24 cellular contexts compared by ENCODE assay signal in genomic region chr13:23731709-23732108, GRCh38.
DNase-seq lines count a peak whose midpoint lies in the region; ATAC-seq, FAIRE-seq and TF ChIP-seq lines count a peak whose summit lies in the region.
"Had no signal": no experiment of that assay in that cellular context is flagged by ENCODE, and none has a peak within 500 bp of the region (broad histone marks: within the 10 kb centered on the region; RNA-seq: fewer than 3 reads in every experiment).

No MANE protein-coding gene starts in this region.

- no peak overlapping the region for H4K8ac ChIP-seq in IMR-90 (ENCODE audit: low read depth in 2 of 2, low read length in 2 of 2)

- RAD21 ChIA-PET in GM12878 (lab: Charles Lee; ENCODE audit: unreplicated experiment), result no interaction called here

- H3K9ac ChIP-seq in SK-N-SH (no peak overlapping the region), IMR-90 (ENCODE audit: low read depth, low read length) (no peak overlapping the region), GM12878 (ENCODE audit: control insufficient read depth, insufficient read depth, low read length) (no peak overlapping the region), neural progenitor cell (no peak overlapping the region)
- H3K9ac ChIP-seq: BLaER1 treated with 17β-estradiol and CSF1 and Interleukin-3, amounts not matched to agents 10 nM and 100 nM had no signal

- H3K79me1 ChIP-seq in IMR-90 (ENCODE audit: low read depth in 1 of 2, low read length in 2 of 2), result no peaks in the 10 kb centered on the region

- 0 out of 2 replicates have a peak overlapping the region, but pooled peaks have one; percentile 27 for H2AK5ac ChIP-seq in IMR-90 (ENCODE audit: low read depth, low read length)

- no peak overlapping the region for H3K4ac ChIP-seq in IMR-90 (ENCODE audit: low read depth, low read length)

- CTCF ChIA-PET in SK-N-SH (lab: Yijun Ruan, JAX) (interaction anchor here (1.3 kb wide), 1 partner anchor 10 kb away, joined by 5 read pairs; no protein-coding TSS in a partner anchor), IMR-90 (lab: Yijun Ruan, JAX) (no interaction called here), GM12878 (lab: Yijun Ruan, JAX) (no interaction called here), Calu3 (lab: Charles Lee) (no interaction called here)

- H3K27ac Mint-ChIP-seq in stimulated activated effector memory CD8-positive, alpha-beta T cell treated with anti-CD3 and anti-CD28 coated beads, Interleukin-12 subunit alpha, Interleukin-12 subunit beta, amount 100 ng/mL, for 72 hours, result no peak overlapping the region
- no peak overlapping the region for H3K27ac Mint-ChIP-seq in Calu3 (ENCODE audit: unreplicated experiment)
- H3K27ac Mint-ChIP-seq in neural progenitor cell, result no peak overlapping the region
- H3K27ac Mint-ChIP-seq: CD14-positive monocyte; CD4-positive, alpha-beta T cell; HFFc6 had no signal

- H3K79me2 ChIP-seq in SK-N-SH (ENCODE audit: insufficient read depth) (no peaks in the 10 kb centered on the region), GM12878 (ENCODE audit: control insufficient read depth, insufficient read depth, low read length) (no peaks in the 10 kb centered on the region), neural progenitor cell (ENCODE audit: low read depth) (no peaks in the 10 kb centered on the region)

- H4K5ac ChIP-seq in IMR-90 (ENCODE audit: low read depth, low read length), result no peak overlapping the region

- H4K20me1 ChIP-seq in SK-N-SH (ENCODE audit: insufficient read depth), result no peaks in the 10 kb centered on the region
- no peaks in the 10 kb centered on the region for H4K20me1 ChIP-seq in IMR-90 (ENCODE audit: insufficient read depth, low read length)
- H4K20me1 ChIP-seq in GM12878 (ENCODE audit: control insufficient read depth, insufficient read depth), result no peaks in the 10 kb centered on the region
- no peaks in the 10 kb centered on the region for H4K20me1 ChIP-seq in neural progenitor cell (ENCODE audit: low read depth)
- H4K20me1 ChIP-seq: BLaER1 treated with 17β-estradiol and CSF1 and Interleukin-3, amounts not matched to agents 10 nM and 100 nM had no signal

- no peak overlapping the region for H2BK5ac ChIP-seq in IMR-90 (ENCODE audit: low read depth, low read length, poor library complexity, severe bottlenecking)

- 0 out of 2 replicates have a peak, but pooled peaks cover 3% of the 10 kb centered on the region for H3K9me1 ChIP-seq in IMR-90 (ENCODE audit: insufficient read depth, low read length)

- H3K36me3 Mint-ChIP-seq in stimulated activated effector memory CD8-positive, alpha-beta T cell treated with anti-CD3 and anti-CD28 coated beads, Interleukin-12 subunit alpha, Interleukin-12 subunit beta, amount 100 ng/mL, for 72 hours, result peaks cover 6% of the 10 kb centered on the region
- H3K36me3 Mint-ChIP-seq in Calu3 (ENCODE audit: insufficient read depth, unreplicated experiment), result no peaks in the 10 kb centered on the region
- H3K36me3 Mint-ChIP-seq in neural progenitor cell, result no peaks in the 10 kb centered on the region

- no peaks in the 10 kb centered on the region for H3K9me3 Mint-ChIP-seq in stimulated activated effector memory CD8-positive, alpha-beta T cell treated with anti-CD3 and anti-CD28 coated beads, Interleukin-12 subunit alpha, Interleukin-12 subunit beta, amount 100 ng/mL, for 72 hours
- H3K9me3 Mint-ChIP-seq in Calu3 (ENCODE audit: low read depth, unreplicated experiment) (no peaks in the 10 kb centered on the region), neural progenitor cell (no peaks in the 10 kb centered on the region)
- H3K9me3 Mint-ChIP-seq: CD4-positive, alpha-beta T cell; HFFc6 had no signal

- no peaks in the 10 kb centered on the region for H3K4me1 Mint-ChIP-seq in stimulated activated effector memory CD8-positive, alpha-beta T cell treated with anti-CD3 and anti-CD28 coated beads, Interleukin-12 subunit alpha, Interleukin-12 subunit beta, amount 100 ng/mL, for 72 hours
- H3K4me1 Mint-ChIP-seq in Calu3 (ENCODE audit: low read depth, unreplicated experiment) (no peaks in the 10 kb centered on the region), neural progenitor cell (peaks cover 7% of the 10 kb centered on the region)
- H3K4me1 Mint-ChIP-seq: CD14-positive monocyte had no signal

- WGBS in SK-N-SH (ENCODE audit: low lambda C conversion rate), result 94% methylated on average over 3 of the region's 3 CpGs
- no CpG with 5 or more reads among the region's 3 CpGs for WGBS in IMR-90 (ENCODE audit: extremely low coverage in 2 of 2, insufficient read length in 1 of 2), 2 experiments
- 100% methylated on average over 3 of the region's 3 CpGs for WGBS in GM12878 (ENCODE audit: insufficient coverage, insufficient replicate concordance, low lambda C conversion rate, missing lambda C conversion rate)

- no peak overlapping the region for H3K18ac ChIP-seq in IMR-90 (ENCODE audit: low read depth, low read length)

- no peak overlapping the region for H3K23ac ChIP-seq in IMR-90 (ENCODE audit: low read depth, low read length)

- no peak overlapping the region for H3K4me3 Mint-ChIP-seq in stimulated activated effector memory CD8-positive, alpha-beta T cell treated with anti-CD3 and anti-CD28 coated beads, Interleukin-12 subunit alpha, Interleukin-12 subunit beta, amount 100 ng/mL, for 72 hours
- H3K4me3 Mint-ChIP-seq in Calu3 (ENCODE audit: low read depth, unreplicated experiment), result no peak overlapping the region
- no peak overlapping the region for H3K4me3 Mint-ChIP-seq in neural progenitor cell
- H3K4me3 Mint-ChIP-seq: CD14-positive monocyte; CD4-positive, alpha-beta T cell; HFFc6 had no signal

- no peak for TF ChIP-seq RAD21 in SK-N-SH (IDR thresholded peaks at IDR 0.05; ENCODE audit: low read length)
- no peak for TF ChIP-seq RAD21 in IMR-90 (IDR thresholded peaks at IDR 0.05; ENCODE audit: low read length)
- no peak for TF ChIP-seq RAD21 in GM12878 (IDR thresholded peaks at IDR 0.05; ENCODE audit: insufficient read depth, low read depth, low read length)

- no peak overlapping the region for H3K27ac ChIP-seq in SK-N-SH (ENCODE audit: low read depth in 2 of 2, low read length in 1 of 2)
- no peak overlapping the region for H3K27ac ChIP-seq in IMR-90 (ENCODE audit: insufficient read depth, low read length)
- H3K27ac ChIP-seq in GM12878 (ENCODE audit: control insufficient read depth, insufficient read depth), result no peak overlapping the region
- no peak overlapping the region for H3K27ac ChIP-seq in neural progenitor cell
- H3K27ac ChIP-seq: 22Rv1; BLaER1 treated with 17β-estradiol and CSF1 and Interleukin-3, amounts not matched to agents 10 nM and 100 nM had no signal

- no peak overlapping the region for H3K4me2 ChIP-seq in SK-N-SH
- H3K4me2 ChIP-seq in IMR-90 (ENCODE audit: low read depth, low read length), result no peak overlapping the region
- no peak overlapping the region for H3K4me2 ChIP-seq in GM12878 (ENCODE audit: control insufficient read depth, insufficient read depth)
- H3K4me2 ChIP-seq in neural progenitor cell, result no peak overlapping the region
- H3K4me2 ChIP-seq: BLaER1 treated with 17β-estradiol and CSF1 and Interleukin-3, amounts not matched to agents 10 nM and 100 nM had no signal

- H4K91ac ChIP-seq in IMR-90 (ENCODE audit: insufficient read depth, low read depth, low read length), result no peak overlapping the region

- POLR2A ChIA-PET in SK-N-SH (lab: Yijun Ruan, JAX) (no interaction called here), IMR-90 (lab: Charles Lee; ENCODE audit: unreplicated experiment) (interaction anchor here (0.6 kb wide), 2 partner anchors 21 to 288 kb away, joined by 3 read pairs; no protein-coding TSS in a partner anchor), GM12878 (lab: Charles Lee) (interaction anchor here (0.6 kb wide), 1 partner anchor 120 kb away, joined by 5 read pairs; no protein-coding TSS in a partner anchor)

- H2AK9ac ChIP-seq in IMR-90 (replicated peaks; ENCODE audit: low read depth, low read length, poor library complexity), result no peak overlapping the region

- H2AFZ ChIP-seq in SK-N-SH (ENCODE audit: low read depth) (no peak overlapping the region), IMR-90 (replicated peaks; ENCODE audit: low read length, poor library complexity) (no peak overlapping the region), GM12878 (ENCODE audit: control insufficient read depth, low read depth, low read length) (no peak overlapping the region), neural progenitor cell (replicated peaks) (no peak overlapping the region)

- H3K14ac ChIP-seq in IMR-90 (replicated peaks; ENCODE audit: low read depth, low read length), result no peak overlapping the region

- no peak overlapping the region for H2BK120ac ChIP-seq in IMR-90 (ENCODE audit: low read depth, low read length)

- no peak overlapping the region for H2BK15ac ChIP-seq in IMR-90 (ENCODE audit: low read depth, low read length)

- dilution Hi-C loops in IMR-90 (cut with HindIII; ENCODE audit: low sequenced_read_pairs, unreplicated experiment), result no loop called here

- no peaks in the 10 kb centered on the region for H3K36me3 ChIP-seq in SK-N-SH (replicated peaks in 1 of 2; ENCODE audit: control insufficient read depth in 1 of 2, insufficient read depth in 2 of 2, low read length in 1 of 2)
- H3K36me3 ChIP-seq in IMR-90 (ENCODE audit: control insufficient read depth, insufficient read depth, low read length), result peaks cover 5% of the 10 kb centered on the region; the same call in 1 of the 2 replicates
- peaks cover 0 to 5% of the 10 kb centered on the region in 2 experiments; a peak in 1 of 4 replicates for H3K36me3 ChIP-seq in GM12878 (ENCODE audit: control insufficient read depth in 2 of 2, insufficient read depth in 2 of 2, low read length in 1 of 2)
- H3K36me3 ChIP-seq in neural progenitor cell, result no peaks in the 10 kb centered on the region
- H3K36me3 ChIP-seq: BE2C had no signal

- no peak for ATAC-seq in SK-N-SH treated with all-trans-retinoic acid at 6 μM for 48 hours
- ATAC-seq in IMR-90 (ENCODE audit: low read depth), result no peak
- no peak for ATAC-seq in GM12878
- peak; percentile 58 for ATAC-seq in stimulated activated effector memory CD8-positive, alpha-beta T cell treated with anti-CD3 and anti-CD28 coated beads, Interleukin-12 subunit alpha, Interleukin-12 subunit beta, amount 100 ng/mL, for 72 hours
- ATAC-seq: HCT116 had no signal

- H2BK20ac ChIP-seq in IMR-90 (ENCODE audit: low read depth, low read length), result no peak overlapping the region

- DNase-seq in SK-N-SH, result no peak
- no peak for DNase-seq in IMR-90
- DNase-seq in GM12878 (ENCODE audit: low read depth, low spot score), result no peak
- DNase-seq in stimulated activated effector memory CD8-positive, alpha-beta T cell treated with anti-CD3 and anti-CD28 coated beads, Interleukin-12 subunit alpha, Interleukin-12 subunit beta, amount 100 ng/mL, for 72 hours (ENCODE audit: low spot score in 2 of 2), result no peak
- no peak for DNase-seq in Calu3
- no peak for DNase-seq in neural progenitor cell (ENCODE audit: low spot score)
- no peak for DNase-seq in mucosa of gallbladder (ENCODE audit: low spot score)
- DNase-seq: AML-193; BE2C; CD4-positive, alpha-beta T cell; COR-L47; DMS153; DND-41; GDM1; H7; HFFc6 had no signal

- intact Hi-C loops in IMR-90 (cut with micrococcal nuclease), result no loop called here
- intact Hi-C loops in GM12878 (cut with micrococcal nuclease; ENCODE audit: unreplicated experiment), result no loop called here
- intact Hi-C loops in Calu3 (cut with micrococcal nuclease; ENCODE audit: unreplicated experiment), result no loop called here

- H3K27me3 Mint-ChIP-seq in Calu3 (ENCODE audit: unreplicated experiment), result no peaks in the 10 kb centered on the region
- H3K27me3 Mint-ChIP-seq in neural progenitor cell (ENCODE audit: insufficient read depth, low read depth), result no peaks in the 10 kb centered on the region
- H3K27me3 Mint-ChIP-seq: CD4-positive, alpha-beta T cell had no signal

- no peak overlapping the region for H3K4me3 ChIP-seq in SK-N-SH (ENCODE audit: low read depth in 2 of 2, low read length in 1 of 2)
- H3K4me3 ChIP-seq in IMR-90 (ENCODE audit: insufficient read depth, low read depth, low read length), result no peak overlapping the region
- H3K4me3 ChIP-seq in GM12878, result no peak overlapping the region
- no peak overlapping the region for H3K4me3 ChIP-seq in neural progenitor cell
- H3K4me3 ChIP-seq: BLaER1 treated with 17β-estradiol and CSF1 and Interleukin-3, amounts not matched to agents 10 nM and 100 nM had no signal

- H3K9me3 ChIP-seq in SK-N-SH (no peaks in the 10 kb centered on the region), IMR-90 (ENCODE audit: control insufficient read depth, insufficient read depth, low read length) (no peaks in the 10 kb centered on the region), GM12878 (replicated peaks; ENCODE audit: control insufficient read depth, insufficient read depth, low read length) (no peaks in the 10 kb centered on the region), neural progenitor cell (ENCODE audit: low read depth) (no peaks in the 10 kb centered on the region)
- H3K9me3 ChIP-seq: BE2C; BLaER1 treated with 17β-estradiol and CSF1 and Interleukin-3, amounts not matched to agents 10 nM and 100 nM had no signal

- FAIRE-seq in GM12878 (lab: Jason Lieb, UNC), result no peak
- FAIRE-seq: A204.1, GM18507, H1 had no signal

- no peaks in the 10 kb centered on the region for H3K9me2 ChIP-seq in SK-N-SH

- SMC1A ChIA-PET in GM12878 (lab: Charles Lee; ENCODE audit: uncharacterized antibody, unreplicated experiment), result no interaction called here

- TF ChIP-seq POLR2A in IMR-90 (IDR thresholded peaks at IDR 0.05; ENCODE audit: low read depth, low read length) (no peak), GM12878 (IDR thresholded peaks at IDR 0.05; ENCODE audit: low read depth, low read length) (no peak)

- H3F3A ChIP-seq in SK-N-SH (replicated peaks; ENCODE audit: insufficient read depth), result no peaks in the 10 kb centered on the region
- no peaks in the 10 kb centered on the region for H3F3A ChIP-seq in neural progenitor cell (ENCODE audit: low read depth)

- BruUV-seq in IMR-90 (replicated peaks; lab: Mats Ljungman, UMichigan) (no TSS peak), GM12878 (replicated peaks; lab: Mats Ljungman, UMichigan) (no TSS peak), Calu3 (replicated peaks; lab: Mats Ljungman, UMichigan) (no TSS peak)

- H3K27me3 ChIP-seq in SK-N-SH (ENCODE audit: insufficient read depth) (no peaks in the 10 kb centered on the region), IMR-90 (ENCODE audit: control insufficient read depth, insufficient read depth, low read length) (no peaks in the 10 kb centered on the region), GM12878 (replicated peaks in 1 of 2; ENCODE audit: control insufficient read depth in 2 of 2, insufficient read depth in 2 of 2, low read length in 1 of 2) (no peaks in the 10 kb centered on the region), neural progenitor cell (no peaks in the 10 kb centered on the region)
- H3K27me3 ChIP-seq: BE2C; BLaER1 treated with 17β-estradiol and CSF1 and Interleukin-3, amounts not matched to agents 10 nM and 100 nM had no signal

- no peak overlapping the region for H3K56ac ChIP-seq in IMR-90 (ENCODE audit: extremely low read depth, insufficient read depth, low read length)

- TF ChIP-seq CTCF in SK-N-SH (IDR thresholded peaks at IDR 0.05), result no peak
- no peak for TF ChIP-seq CTCF in IMR-90 (conservative IDR thresholded peaks at IDR 0.05; ENCODE audit: low read depth, low read length)
- no peak for TF ChIP-seq CTCF in GM12878 (IDR thresholded peaks at IDR 0.05 in 2 of 3, conservative IDR thresholded peaks at IDR 0.05 in 1 of 3; ENCODE audit: control insufficient read depth in 2 of 3, extremely low read depth in 1 of 3, insufficient read depth in 1 of 3, low read depth in 3 of 3, low read length in 3 of 3)
- no peak for TF ChIP-seq CTCF in Calu3 (IDR thresholded peaks at IDR 0.05; ENCODE audit: unreplicated experiment)
- no peak for TF ChIP-seq CTCF in neural progenitor cell (IDR thresholded peaks at IDR 0.05)

- in situ Hi-C loops in IMR-90 (cut with MboI; ENCODE audit: low sequenced_read_pairs), result no loop called here
- in situ Hi-C loops in GM12878 (cut with MboI), result no loop called here

- TF ChIP-seq EP300 in SK-N-SH (IDR thresholded peaks at IDR 0.05; ENCODE audit: borderline replicate concordance in 1 of 2, low read depth in 1 of 2, low read length in 1 of 2) (no peak), GM12878 (IDR thresholded peaks at IDR 0.05; ENCODE audit: borderline replicate concordance in 1 of 2, control insufficient read depth in 1 of 2, low read depth in 2 of 2, low read length in 2 of 2) (no peak)

- H3K4me1 ChIP-seq in SK-N-SH (ENCODE audit: control insufficient read depth in 1 of 2, insufficient read depth in 2 of 2, low read depth in 1 of 2, low read length in 1 of 2) (peaks cover 0 to 6% of the 10 kb centered on the region in 2 experiments; a peak in 1 of 4 replicates), IMR-90 (ENCODE audit: control insufficient read depth, insufficient read depth, low read length) (no peaks in the 10 kb centered on the region), GM12878 (ENCODE audit: control insufficient read depth, insufficient read depth, low read length) (no peaks in the 10 kb centered on the region), neural progenitor cell (peaks cover 3% of the 10 kb centered on the region)
- H3K4me1 ChIP-seq: BE2C; BLaER1 treated with 17β-estradiol and CSF1 and Interleukin-3, amounts not matched to agents 10 nM and 100 nM had no signal

Comparison
In these comparisons a context has a peak if more than half of its experiments do, and no peak if none do; other contexts are left out.
1. Of the 26 proteins assayed by ChIP-seq in both GM12878 and SK-N-SH: peak only in GM12878: none; only in SK-N-SH: none; in both: RFX5; in neither: 25.